In the genomic region with DNA sequence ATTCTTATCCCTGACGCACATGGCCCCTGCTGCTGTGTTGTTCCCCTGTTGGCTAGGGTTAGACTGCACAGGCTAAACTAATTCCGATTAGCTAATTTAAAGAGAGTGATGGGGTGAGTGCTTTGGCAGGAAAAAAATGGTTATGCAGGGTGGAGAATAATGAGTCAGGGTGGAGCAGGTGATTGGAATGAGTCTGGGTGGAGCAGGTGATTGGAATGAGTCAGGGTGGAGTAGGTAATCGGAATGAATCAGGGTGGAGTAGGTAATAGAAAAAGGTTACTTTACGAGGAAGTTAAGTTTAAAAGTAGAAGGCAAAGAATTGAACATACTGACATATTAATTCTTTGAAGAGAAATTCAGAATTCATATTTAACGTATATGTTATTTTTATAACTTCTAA, we compare ENCODE assay signal across 11 cellular contexts. TPM values are rescaled to one million over a fixed set of nuclear protein-coding genes. Genes with fewer than 3 reads are reported as not detected.
DNase-seq lines count a peak whose midpoint lies in the region; FAIRE-seq and TF ChIP-seq lines count a peak whose summit lies in the region.
"Not testable (repeated sequence)": the region's sequence is repeated elsewhere in the genome, so short reads cannot be mapped to it uniquely, and the experiment has no call there.
"Had no signal": no experiment of that assay in that cellular context is flagged by ENCODE, and none has a peak within 500 bp of the region (broad histone marks: within the 10 kb centered on the region; RNA-seq: fewer than 3 reads in every experiment).

No MANE protein-coding gene starts in this region.

- not testable (repeated sequence) for TF ChIP-seq CTCF in epithelial cell of esophagus (IDR thresholded peaks at IDR 0.05; ENCODE audit: insufficient read depth, low read depth, low read length, missing control alignments)

- peak; percentile 66 for FAIRE-seq in GM12892 (lab: Jason Lieb, UNC)

- not testable (repeated sequence) for TF ChIP-seq POLR2A in GM12892 (IDR thresholded peaks at IDR 0.05; ENCODE audit: low read depth, low read length)

- DNase-seq in GM12892 (ENCODE audit: insufficient read length), result not testable (repeated sequence)
- DNase-seq in HT1080 (ENCODE audit: low read depth), result peak; percentile 28
- peak; percentile 34 for DNase-seq in SW480 (ENCODE audit: low spot score)
- peak; percentile 56 for DNase-seq in epithelial cell of esophagus (ENCODE audit: low read depth)
- DNase-seq in renal cortical epithelial cell (ENCODE audit: low read depth), result peak; percentile 33

- H3K4me3 ChIP-seq in epithelial cell of esophagus (ENCODE audit: low read length), result not testable (repeated sequence)

RNA-seq across cellular contexts. Expression of a gene that starts 55.7 kb away (rescaled TPM):
- polyA plus RNA-seq in GM12892 (2012; ENCODE audit: missing spikeins), result not detected
- total RNA-seq in HT1080 (2014; rRNA removed; shearing (Covaris generic)), result 0.07 TPM in 1 of 2 replicates, not detected in the other
- polyA plus RNA-seq in HT1080 (2015; cell fraction: cytosol; rRNA removed), result not detected in 2 replicates
- polyA plus RNA-seq in HT1080 (2015; cell fraction: nucleus; rRNA removed), result not detected in 2 replicates
- not detected in 2 replicates for total RNA-seq in renal cortical epithelial cell
- total RNA-seq: A172; A673; CD4-positive, alpha-beta memory T cell; GM12878; GM23338; H9 had no signal
- polyA plus RNA-seq: CD4-positive, alpha-beta memory T cell; GM12878 had no signal
